19 cellular contexts compared by ENCODE assay signal in genomic region chr1:226029568-226030225, GRCh38. TPM values are rescaled to one million over a fixed set of nuclear protein-coding genes. Genes with fewer than 3 reads are reported as not detected.
DNase-seq lines count a peak whose midpoint lies in the region; ATAC-seq, FAIRE-seq and TF ChIP-seq lines count a peak whose summit lies in the region.
"Had no signal": no experiment of that assay in that cellular context is flagged by ENCODE, and none has a peak within 500 bp of the region (broad histone marks: within the 10 kb centered on the region; RNA-seq: fewer than 3 reads in every experiment).

No MANE protein-coding gene starts in this region.

- no peaks in the 10 kb centered on the region for H3F3A ChIP-seq in OCI-LY1 (ENCODE audit: insufficient read depth, low read length)

- H3K4me1 ChIP-seq in OCI-LY1 (ENCODE audit: insufficient read depth, low read length, severe bottlenecking) (peaks cover 24% of the 10 kb centered on the region), HepG2 (ENCODE audit: insufficient read depth, low read length) (peaks cover 27% of the 10 kb centered on the region)
- H3K4me1 ChIP-seq: A549, gastrocnemius medialis had no signal

- peak overlapping the region; percentile 61 for H3K27ac ChIP-seq in OCI-LY1 (ENCODE audit: low read depth, low read length, poor library complexity, severe bottlenecking)
- no peak overlapping the region for H3K27ac ChIP-seq in HepG2 (ENCODE audit: extremely low read length, insufficient read depth, low read length)
- H3K27ac ChIP-seq: A549, gastrocnemius medialis, WERI-Rb-1 had no signal

- H3K27me3 ChIP-seq in OCI-LY1 (ENCODE audit: insufficient read depth, low read length) = no peaks in the 10 kb centered on the region
- H3K27me3 ChIP-seq in HepG2 (ENCODE audit: control insufficient read depth in 1 of 2, insufficient read depth in 2 of 2, low read length in 2 of 2) = peaks cover 1 to 5% of the 10 kb centered on the region in 2 experiments; a peak in 2 of 5 replicates
- no peaks in the 10 kb centered on the region; the same call in 1 of the 2 replicates for H3K27me3 ChIP-seq in MG63
- H3K27me3 ChIP-seq: gastrocnemius medialis had no signal

- no peak for TF ChIP-seq CTCF in OCI-LY1 (IDR thresholded peaks at IDR 0.05; ENCODE audit: low read length)
- no peak for TF ChIP-seq CTCF in HepG2 (CRISPR knock-in tag; IDR thresholded peaks at IDR 0.05)

- WGBS in HepG2 (ENCODE audit: low lambda C conversion rate) = 83% methylated on average over 7 of the region's 7 CpGs

- intact Hi-C loops in HepG2 (cut with micrococcal nuclease; ENCODE audit: unreplicated experiment) = loop anchor here (2.0 to 5.0 kb wide), 2 partner anchors 17 to 33 kb away; partner anchors contain the start of gene H3-3A

- no peaks in the 10 kb centered on the region for H3K9me2 ChIP-seq in OCI-LY1 (ENCODE audit: low read depth, low read length)

- TF ChIP-seq EP300 in HepG2 (IDR thresholded peaks at IDR 0.05; ENCODE audit: low read depth in 2 of 2, low read length in 2 of 2) = no peak
- TF ChIP-seq EP300 in HepG2 (CRISPR knock-in tag; IDR thresholded peaks at IDR 0.05; ENCODE audit: borderline replicate concordance) = no peak

- peak overlapping the region; percentile 21 for H3K27ac Mint-ChIP-seq in stimulated activated naive CD8-positive, alpha-beta T cell treated with anti-CD3 and anti-CD28 coated beads, Interleukin-15, Interleukin-2, amounts not matched to agents 100 ng/mL and 50 ng/mL, for 24 hours
- H3K27ac Mint-ChIP-seq in stimulated activated naive CD8-positive, alpha-beta T cell treated with anti-CD3 and anti-CD28 coated beads, Interleukin-15, amount 100 ng/mL, for 72 hours = no peak overlapping the region
- H3K27ac Mint-ChIP-seq: nephron progenitor cell had no signal

- POLR2A ChIA-PET in HepG2 (lab: Yijun Ruan, JAX) = interaction anchor here (0.6 to 3.6 kb wide), 7 partner anchors 28 to 146 kb away, joined by 3 to 38 read pairs (median 4); partner anchors contain the start of genes H3-3A, PYCR2 and SDE2

- no peaks in the 10 kb centered on the region for H3K79me2 ChIP-seq in OCI-LY1 (ENCODE audit: insufficient read depth, low read length)
- no peaks in the 10 kb centered on the region for H3K79me2 ChIP-seq in HepG2 (ENCODE audit: insufficient read depth, low read length)

- FAIRE-seq in HepG2 (lab: Jason Lieb, UNC) = no peak
- FAIRE-seq: A549 had no signal

- no peaks in the 10 kb centered on the region for H4K20me1 ChIP-seq in OCI-LY1 (ENCODE audit: insufficient read depth, low read length)
- no peaks in the 10 kb centered on the region for H4K20me1 ChIP-seq in HepG2 (ENCODE audit: insufficient read depth, low read length)

- H3K4me3 ChIP-seq in OCI-LY1 (ENCODE audit: low read depth, low read length, poor library complexity, severe bottlenecking) (no peak overlapping the region), HepG2 (replicated peaks in 1 of 3; ENCODE audit: insufficient read depth in 1 of 3, low read depth in 2 of 3, low read length in 3 of 3) (no peak overlapping the region), MG63 (no peak overlapping the region)
- H3K4me3 ChIP-seq: A549, gastrocnemius medialis, lung had no signal

- H3K9me3 Mint-ChIP-seq in stimulated activated naive CD8-positive, alpha-beta T cell treated with anti-CD3 and anti-CD28 coated beads, Interleukin-15, Interleukin-2, amounts not matched to agents 100 ng/mL and 50 ng/mL, for 24 hours = no peaks in the 10 kb centered on the region
- H3K9me3 Mint-ChIP-seq in stimulated activated naive CD8-positive, alpha-beta T cell treated with anti-CD3 and anti-CD28 coated beads, Interleukin-15, amount 100 ng/mL, for 72 hours = no peaks in the 10 kb centered on the region
- H3K9me3 Mint-ChIP-seq: nephron progenitor cell had no signal

- DNase-seq in stimulated activated naive CD8-positive, alpha-beta T cell treated with anti-CD3 and anti-CD28 coated beads, Interleukin-15, amount 100 ng/mL, for 72 hours = no peak
- DNase-seq in HepG2 (ENCODE audit: low spot score) (no peak), MG63 (no peak), NCI-H510A (lab: John Stamatoyannopoulos, UW) (no peak)
- no peak for DNase-seq in activated CD4-positive, alpha-beta T cell treated with anti-CD3 and anti-CD28 coated beads, Interleukin-2, amount 50 U/mL, for 1 hour
- DNase-seq: activated effector memory CD4-positive, alpha-beta T cell treated with Interleukin-2 at 50 U/mL for 16 hours; amniotic stem cell; gastrocnemius medialis; GDM1; NCI-H1417; NCI-H226; nephron progenitor cell; PC-3; WERI-Rb-1 had no signal

- no peak for TF ChIP-seq RAD21 in HepG2 (CRISPR knock-in tag; IDR thresholded peaks at IDR 0.05)

- in situ Hi-C loops in HepG2 (cut with HindIII; ENCODE audit: extremely low pct_ligation_motif_present, low pct_unique_long_range_greater_than_20kb) = no loop called here

- ATAC-seq in stimulated activated naive CD8-positive, alpha-beta T cell treated with anti-CD3 and anti-CD28 coated beads, Interleukin-15, amount 100 ng/mL, for 72 hours = no peak
- no peak for ATAC-seq in HepG2
- ATAC-seq in activated CD4-positive, CD25-positive, alpha-beta regulatory T cell treated with anti-CD3 and anti-CD28 coated beads, Interleukin-2, amount 50 U/mL, for 24 hours = no peak
- ATAC-seq: A549, gastrocnemius medialis, PC-3 had no signal

- H3K4me1 Mint-ChIP-seq in stimulated activated naive CD8-positive, alpha-beta T cell treated with anti-CD3 and anti-CD28 coated beads, Interleukin-15, Interleukin-2, amounts not matched to agents 100 ng/mL and 50 ng/mL, for 24 hours (ENCODE audit: low read depth) = peaks cover 24% of the 10 kb centered on the region
- peaks cover 9% of the 10 kb centered on the region for H3K4me1 Mint-ChIP-seq in stimulated activated naive CD8-positive, alpha-beta T cell treated with anti-CD3 and anti-CD28 coated beads, Interleukin-15, amount 100 ng/mL, for 72 hours

- H3K36me3 Mint-ChIP-seq in stimulated activated naive CD8-positive, alpha-beta T cell treated with anti-CD3 and anti-CD28 coated beads, Interleukin-15, Interleukin-2, amounts not matched to agents 100 ng/mL and 50 ng/mL, for 24 hours (ENCODE audit: low read depth) = no peaks in the 10 kb centered on the region

- no peak overlapping the region for H3K4me3 Mint-ChIP-seq in stimulated activated naive CD8-positive, alpha-beta T cell treated with anti-CD3 and anti-CD28 coated beads, Interleukin-15, Interleukin-2, amounts not matched to agents 100 ng/mL and 50 ng/mL, for 24 hours
- no peak overlapping the region for H3K4me3 Mint-ChIP-seq in stimulated activated naive CD8-positive, alpha-beta T cell treated with anti-CD3 and anti-CD28 coated beads, Interleukin-15, amount 100 ng/mL, for 72 hours
- H3K4me3 Mint-ChIP-seq: nephron progenitor cell had no signal

- TF ChIP-seq POLR2A in HepG2 (IDR thresholded peaks at IDR 0.05; ENCODE audit: insufficient read depth in 1 of 2, low read depth in 2 of 2, low read length in 2 of 2) = no peak

- H3K36me3 ChIP-seq in OCI-LY1 (ENCODE audit: insufficient read depth, low read length) (no peaks in the 10 kb centered on the region), HepG2 (replicated peaks in 1 of 2; ENCODE audit: control insufficient read depth in 1 of 2, insufficient read depth in 2 of 2, low read length in 2 of 2) (no peaks in the 10 kb centered on the region), MG63 (no peaks in the 10 kb centered on the region)
- H3K36me3 ChIP-seq: gastrocnemius medialis, WERI-Rb-1 had no signal

- peak overlapping the region; percentile 4; the same call in 1 of the 2 replicates for H2AFZ ChIP-seq in OCI-LY1 (ENCODE audit: low read length)
- no peak overlapping the region for H2AFZ ChIP-seq in HepG2 (ENCODE audit: low read length)

- CTCF ChIA-PET in HepG2 (lab: Yijun Ruan, JAX; ENCODE audit: low intra/inter-chr PET ratio, low total read pairs) = no interaction called here

- H3K9me3 ChIP-seq in OCI-LY1 (ENCODE audit: low read length) = no peaks in the 10 kb centered on the region
- no peaks in the 10 kb centered on the region for H3K9me3 ChIP-seq in HepG2 (ENCODE audit: low read length)
- no peaks in the 10 kb centered on the region for H3K9me3 ChIP-seq in MG63
- H3K9me3 ChIP-seq: A549, gastrocnemius medialis had no signal

- H3K27me3 Mint-ChIP-seq in stimulated activated naive CD8-positive, alpha-beta T cell treated with anti-CD3 and anti-CD28 coated beads, Interleukin-15, Interleukin-2, amounts not matched to agents 100 ng/mL and 50 ng/mL, for 24 hours = no peaks in the 10 kb centered on the region
- no peaks in the 10 kb centered on the region for H3K27me3 Mint-ChIP-seq in stimulated activated naive CD8-positive, alpha-beta T cell treated with anti-CD3 and anti-CD28 coated beads, Interleukin-15, amount 100 ng/mL, for 72 hours

- H3K9ac ChIP-seq in OCI-LY1 (ENCODE audit: low read length) = no peak overlapping the region
- no peak overlapping the region for H3K9ac ChIP-seq in HepG2 (ENCODE audit: insufficient read depth, low read depth, low read length)

- BruUV-seq in HepG2 (replicated peaks; lab: Mats Ljungman, UMichigan) = no TSS peak

- H3K4me2 ChIP-seq in OCI-LY1 (ENCODE audit: low read length) (0 out of 2 replicates have a peak overlapping the region, but pooled peaks have one; percentile 23), HepG2 (ENCODE audit: low read depth, low read length) (peak overlapping the region; percentile 72)
- H3K4me2 ChIP-seq: A549 had no signal

RNA-seq across cellular contexts. Expression of gene SDE2, which starts 30.6 kb away (rescaled TPM):
- total RNA-seq in HepG2 (2016; rRNA removed; fragmentation: Illumina TruSeq; extraction: Trizol) = 19.6 and 24.7 TPM in 2 replicates
- total RNA-seq in HepG2 (2016; cell fraction: cytosol; rRNA removed; fragmentation: Illumina TruSeq; extraction: Trizol; ENCODE audit: low read depth) = 2.0 and 2.4 TPM in 2 replicates
- 19.8 and 25.8 TPM in 2 replicates for total RNA-seq in HepG2 (2016; cell fraction: insoluble cytoplasmic fraction; rRNA removed; fragmentation: Illumina TruSeq; extraction: Trizol)
- 5.6 and 6.8 TPM in 2 replicates for total RNA-seq in HepG2 (2016; cell fraction: membrane; rRNA removed; fragmentation: Illumina TruSeq; extraction: Trizol)
- 11.3 and 13.2 TPM in 2 replicates for total RNA-seq in HepG2 (2016; cell fraction: nucleus; rRNA removed; fragmentation: Illumina TruSeq; extraction: Trizol)
- polyA plus RNA-seq in HepG2 (2011; rRNA removed) = 9.3 and 10.8 TPM in 2 replicates
- 6.6 and 10.2 TPM in 2 replicates for polyA plus RNA-seq in HepG2 (2011; cell fraction: cytosol; rRNA removed)
- polyA plus RNA-seq in HepG2 (2011; cell fraction: nucleus; rRNA removed) = 4.4 and 5.5 TPM in 2 replicates
- polyA plus RNA-seq in HepG2 (2012) = 5.1 and 6.9 TPM in 2 replicates
- 0.27 and 0.31 TPM in 2 replicates for polyA plus RNA-seq in HepG2 (2016; cell fraction: cytosol; fragmentation: Illumina TruSeq; extraction: Trizol; ENCODE audit: low read depth)
- 19.9 and 21.1 TPM in 2 replicates for polyA plus RNA-seq in HepG2 (2016; cell fraction: insoluble cytoplasmic fraction; fragmentation: Illumina TruSeq; extraction: Trizol; ENCODE audit: low read depth)
- polyA plus RNA-seq in HepG2 (2016; cell fraction: membrane; fragmentation: Illumina TruSeq; extraction: Trizol; ENCODE audit: low read depth) = 1.2 and 1.5 TPM in 2 replicates
- polyA plus RNA-seq in HepG2 (2016; cell fraction: nucleus; fragmentation: Illumina TruSeq; extraction: Trizol; ENCODE audit: insufficient read depth, low read depth) = 13.3 and 14.1 TPM in 2 replicates
- 6.0 and 7.8 TPM in 2 replicates for polyA minus RNA-seq in HepG2 (2011; rRNA and poly(A)+ RNA removed; ENCODE audit: low replicate concordance)
- 12.2 and 13.0 TPM in 2 replicates for polyA minus RNA-seq in HepG2 (2011; cell fraction: cytosol; rRNA and poly(A)+ RNA removed)
- 14.9 and 16.3 TPM in 2 replicates for polyA minus RNA-seq in HepG2 (2011; cell fraction: nucleus; rRNA and poly(A)+ RNA removed)
- total RNA-seq in MG63 (2014; rRNA removed; shearing (Covaris generic); ENCODE audit: low replicate concordance) = 16.3 and 19.4 TPM in 2 replicates

RNA-seq across cellular contexts. Expression of gene H3-3A, which starts 32.8 kb away (rescaled TPM):
- total RNA-seq in HepG2 (2016; rRNA removed; fragmentation: Illumina TruSeq; extraction: Trizol) = 221 and 312 TPM in 2 replicates
- 48.7 and 49.7 TPM in 2 replicates for total RNA-seq in HepG2 (2016; cell fraction: cytosol; rRNA removed; fragmentation: Illumina TruSeq; extraction: Trizol; ENCODE audit: low read depth)
- 221 and 332 TPM in 2 replicates for total RNA-seq in HepG2 (2016; cell fraction: insoluble cytoplasmic fraction; rRNA removed; fragmentation: Illumina TruSeq; extraction: Trizol)
- total RNA-seq in HepG2 (2016; cell fraction: membrane; rRNA removed; fragmentation: Illumina TruSeq; extraction: Trizol) = 115 and 120 TPM in 2 replicates
- total RNA-seq in HepG2 (2016; cell fraction: nucleus; rRNA removed; fragmentation: Illumina TruSeq; extraction: Trizol) = 113 and 117 TPM in 2 replicates
- 244 and 320 TPM in 2 replicates for polyA plus RNA-seq in HepG2 (2011; rRNA removed)
- polyA plus RNA-seq in HepG2 (2011; cell fraction: cytosol; rRNA removed) = 305 and 322 TPM in 2 replicates
- polyA plus RNA-seq in HepG2 (2011; cell fraction: nucleus; rRNA removed) = 46.1 and 49.0 TPM in 2 replicates
- 222 and 335 TPM in 2 replicates for polyA plus RNA-seq in HepG2 (2012)
- 115 and 127 TPM in 2 replicates for polyA plus RNA-seq in HepG2 (2016; cell fraction: cytosol; fragmentation: Illumina TruSeq; extraction: Trizol; ENCODE audit: low read depth)
- polyA plus RNA-seq in HepG2 (2016; cell fraction: insoluble cytoplasmic fraction; fragmentation: Illumina TruSeq; extraction: Trizol; ENCODE audit: low read depth) = 671 and 752 TPM in 2 replicates
- 212 and 224 TPM in 2 replicates for polyA plus RNA-seq in HepG2 (2016; cell fraction: membrane; fragmentation: Illumina TruSeq; extraction: Trizol; ENCODE audit: low read depth)
- 301 and 310 TPM in 2 replicates for polyA plus RNA-seq in HepG2 (2016; cell fraction: nucleus; fragmentation: Illumina TruSeq; extraction: Trizol; ENCODE audit: insufficient read depth, low read depth)
- polyA minus RNA-seq in HepG2 (2011; rRNA and poly(A)+ RNA removed; ENCODE audit: low replicate concordance) = 36.8 and 90.2 TPM in 2 replicates
- 57.0 and 59.4 TPM in 2 replicates for polyA minus RNA-seq in HepG2 (2011; cell fraction: cytosol; rRNA and poly(A)+ RNA removed)
- 29.9 and 35.4 TPM in 2 replicates for polyA minus RNA-seq in HepG2 (2011; cell fraction: nucleus; rRNA and poly(A)+ RNA removed)
- 121 and 188 TPM in 2 replicates for total RNA-seq in MG63 (2014; rRNA removed; shearing (Covaris generic); ENCODE audit: low replicate concordance)
